8 cellular contexts compared by ENCODE assay signal in the genomic region with DNA sequence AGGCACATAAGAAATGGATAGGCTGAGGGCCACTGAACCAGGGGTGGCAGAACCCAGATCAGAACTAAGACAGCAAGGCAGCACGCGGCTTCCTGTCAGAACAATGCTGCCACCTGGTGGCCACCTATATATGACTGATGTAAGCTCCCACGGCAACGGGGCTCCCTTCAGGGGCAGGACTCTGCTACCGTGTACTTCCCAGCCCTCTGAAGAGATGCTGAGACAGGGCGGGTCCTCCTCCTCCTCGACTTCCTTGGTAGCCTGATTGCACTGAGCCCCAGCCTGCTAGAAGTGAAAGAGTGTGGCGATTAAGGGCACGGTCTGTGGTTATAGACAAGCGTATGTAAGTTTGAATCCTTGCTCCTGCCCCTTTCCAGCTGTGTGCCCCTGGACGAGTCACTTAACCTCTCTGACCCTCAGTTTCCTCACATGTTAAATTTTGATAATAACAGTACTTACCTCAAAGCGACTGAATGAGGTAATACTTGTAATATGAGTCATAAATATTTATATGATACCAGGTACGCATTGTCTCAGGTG. TPM values are rescaled to one million over a fixed set of nuclear protein-coding genes. Genes with fewer than 3 reads are reported as not detected.
DNase-seq lines count a peak whose midpoint lies in the region; ATAC-seq and TF ChIP-seq lines count a peak whose summit lies in the region.

No MANE protein-coding gene starts in this region.

- no peaks in the 10 kb centered on the region for H4K20me1 ChIP-seq in OCI-LY7 (ENCODE audit: insufficient read depth, low read length)

- H3K4me1 ChIP-seq in OCI-LY7 (ENCODE audit: insufficient read depth, low read length, poor library complexity, severe bottlenecking) = peaks cover 11% of the 10 kb centered on the region

- H3K27me3 Mint-ChIP-seq in IgD-negative memory B cell (no peaks in the 10 kb centered on the region), natural killer cell (ENCODE audit: low read depth in 2 of 2) (no peaks in the 10 kb centered on the region)
- H3K27me3 Mint-ChIP-seq in stimulated activated memory B cell treated with anti-CD40 and anti-IgM and Interleukin-4, amounts not matched to agents 10 μg/mL and 1 μg/mL and 100 μg/mL, for 72 hours = no peaks in the 10 kb centered on the region

- peak overlapping the region; percentile 51 for H2AFZ ChIP-seq in OCI-LY7 (ENCODE audit: low read length)

- CTCF ChIA-PET in OCI-LY7 (lab: Charles Lee; ENCODE audit: unreplicated experiment) = interaction anchor here (1.0 to 2.6 kb wide), 2 partner anchors 14 to 38 kb away, joined by 6 to 20 read pairs; no protein-coding TSS in a partner anchor

- H3K9me3 ChIP-seq in OCI-LY7 (ENCODE audit: low read length) = no peaks in the 10 kb centered on the region

- H3K36me3 ChIP-seq in OCI-LY7 (ENCODE audit: insufficient read depth, low read length) = no peaks in the 10 kb centered on the region

- H3K27ac Mint-ChIP-seq in IgD-negative memory B cell (peak overlapping the region; percentile 60 to 92 (median 62)), natural killer cell (peak overlapping the region; percentile 52 to 68)
- peak overlapping the region; percentile 91 for H3K27ac Mint-ChIP-seq in stimulated activated memory B cell treated with anti-CD40 and anti-IgM and Interleukin-4, amounts not matched to agents 10 μg/mL and 1 μg/mL and 100 μg/mL, for 72 hours

- POLR2A ChIA-PET in OCI-LY7 (lab: Charles Lee) = interaction anchor here (0.8 to 1.0 kb wide), 3 partner anchors 23 to 38 kb away, joined by 3 to 10 read pairs (median 3); a partner anchor contains a TSS

- H3K79me2 ChIP-seq in OCI-LY7 (ENCODE audit: insufficient read depth, low read depth, low read length) = no peaks in the 10 kb centered on the region

- H3K4me3 Mint-ChIP-seq in IgD-negative memory B cell (peak overlapping the region; percentile 12 to 92 (median 40)), natural killer cell (no peak overlapping the region)
- peak overlapping the region; percentile 69 for H3K4me3 Mint-ChIP-seq in stimulated activated memory B cell treated with anti-CD40 and anti-IgM and Interleukin-4, amounts not matched to agents 10 μg/mL and 1 μg/mL and 100 μg/mL, for 72 hours

- no peak overlapping the region for H3K27ac ChIP-seq in OCI-LY7 (ENCODE audit: low read depth, low read length, poor library complexity, severe bottlenecking)

- TF ChIP-seq POLR2A in erythroblast (IDR thresholded peaks at IDR 0.05; ENCODE audit: low read length) = no peak

- peaks cover 2% of the 10 kb centered on the region for H3K36me3 Mint-ChIP-seq in IgD-negative memory B cell
- no peaks in the 10 kb centered on the region for H3K36me3 Mint-ChIP-seq in natural killer cell
- peaks cover 10% of the 10 kb centered on the region for H3K36me3 Mint-ChIP-seq in stimulated activated memory B cell treated with anti-CD40 and anti-IgM and Interleukin-4, amounts not matched to agents 10 μg/mL and 1 μg/mL and 100 μg/mL, for 72 hours

- peak; percentile 22 for DNase-seq in DMS153 treated with DMSO at 0.1 percent for 48 hours (lab: John Stamatoyannopoulos, UW; ENCODE audit: unreplicated experiment)
- peak; percentile 94 for DNase-seq in OCI-LY7 (ENCODE audit: low spot score)
- DNase-seq in activated CD8-positive, alpha-beta memory T cell treated with anti-CD3 and anti-CD28 coated beads, Interleukin-2, amount 50 U/mL, for 4 hours = peak; percentile 93
- DNase-seq in erythroblast (lab: John Stamatoyannopoulos, UW) = peak; percentile 85 to 91
- DNase-seq in natural killer cell = peak; percentile 85

- TF ChIP-seq CTCF in OCI-LY7 (conservative IDR thresholded peaks at IDR 0.05; ENCODE audit: low read length) (peak; percentile 95), natural killer cell (IDR thresholded peaks at IDR 0.05) (peak; percentile 89)

- H3K9me3 Mint-ChIP-seq in IgD-negative memory B cell (no peaks in the 10 kb centered on the region), natural killer cell (no peaks in the 10 kb centered on the region)
- no peaks in the 10 kb centered on the region for H3K9me3 Mint-ChIP-seq in stimulated activated memory B cell treated with anti-CD40 and anti-IgM and Interleukin-4, amounts not matched to agents 10 μg/mL and 1 μg/mL and 100 μg/mL, for 72 hours

- H3K4me1 Mint-ChIP-seq in IgD-negative memory B cell (peaks cover 11 to 20% (median 15%) of the 10 kb centered on the region in 3 donors), natural killer cell (peaks cover 7 to 11% of the 10 kb centered on the region in 2 donors)
- peaks cover 57% of the 10 kb centered on the region for H3K4me1 Mint-ChIP-seq in stimulated activated memory B cell treated with anti-CD40 and anti-IgM and Interleukin-4, amounts not matched to agents 10 μg/mL and 1 μg/mL and 100 μg/mL, for 72 hours

- intact Hi-C loops in OCI-LY7 (cut with micrococcal nuclease; ENCODE audit: unreplicated experiment) = loop anchor here (1.0 to 2.0 kb wide), 4 partner anchors 26 to 275 kb away; no protein-coding TSS in a partner anchor
- intact Hi-C loops in natural killer cell (cut with micrococcal nuclease) = loop anchor here (1.0 to 5.0 kb wide), 6 partner anchors 24 to 306 kb away; a partner anchor contains a TSS

- H3K4me2 ChIP-seq in OCI-LY7 (ENCODE audit: low read length) = peak overlapping the region; percentile 37

- H3K9me2 ChIP-seq in OCI-LY7 (ENCODE audit: insufficient read depth, low read length) = no peaks in the 10 kb centered on the region

- H3K4me3 ChIP-seq in OCI-LY7 (ENCODE audit: low read depth, low read length, poor library complexity, severe bottlenecking) = no peak overlapping the region

- ATAC-seq in GM21576 (IDR thresholded peaks at IDR 0.05; ENCODE audit: unreplicated experiment) = peak; percentile 89
- ATAC-seq in natural killer cell = peak; percentile 96 to 99 (median 98)
- peak; percentile 97 for ATAC-seq in stimulated activated memory B cell treated with anti-CD40 and anti-IgM and Interleukin-4, amounts not matched to agents 10 μg/mL and 1 μg/mL and 100 μg/mL, for 72 hours

- no TSS peak for BruUV-seq in OCI-LY7 (replicated peaks; lab: Mats Ljungman, UMichigan)

RNA-seq across cellular contexts. Expression of a gene that starts 13.3 kb away (rescaled TPM):
- 7,694 TPM for polyA plus RNA-seq in IgD-negative memory B cell
- total RNA-seq in OCI-LY7 (2014; rRNA removed; shearing (Covaris generic)) = 2,281 and 2,351 TPM in 2 replicates
- total RNA-seq in OCI-LY7 (2022) = 2,284 and 2,304 TPM in 2 replicates
- total RNA-seq in natural killer cell = 1,000 to 10,000 TPM; 1,744 to 2,278 (median 2,016) TPM

RNA-seq across cellular contexts. Expression of a gene that starts 23.5 kb away (rescaled TPM):
- 29,718 TPM for polyA plus RNA-seq in IgD-negative memory B cell
- total RNA-seq in OCI-LY7 (2014; rRNA removed; shearing (Covaris generic)) = 2,446 and 3,686 TPM in 2 replicates
- total RNA-seq in OCI-LY7 (2022) (1,759 and 1,769 TPM in 2 replicates), natural killer cell (100 to 1,000 TPM; 550 to 913 (median 748) TPM)

Comparison
In these comparisons a context has a peak if more than half of its experiments do, and no peak if none do; other contexts are left out.
1. DNase-seq: peak in every context shown above with its lines; median percentile 94 in OCI-LY7; 93 in activated CD8-positive, alpha-beta memory T cell treated with anti-CD3 and anti-CD28 coated beads, Interleukin-2, amount 50 U/mL, for 4 hours; 88 in erythroblast; 85 in natural killer cell; 22 in DMS153 treated with DMSO at 0.1 percent for 48 hours.